1 cellular context compared by ENCODE assay signal in genomic region chr21:43938751-43939442, GRCh38.
TF ChIP-seq lines count a peak whose summit lies in the region.

No MANE protein-coding gene starts in this region.

TF ChIP-seq in K562, 482 proteins besides CTCF, POLR2A, EP300 and RAD21 (continued from another document and continues in another):
- TF ChIP-seq TFAP4 (CRISPR knock-in tag; IDR thresholded peaks at IDR 0.05; ENCODE audit: borderline replicate concordance) (peak; percentile 76), TAF7 (tag; IDR thresholded peaks at IDR 0.05) (no peak), CCAR2 (IDR thresholded peaks at IDR 0.05; ENCODE audit: low read depth, low read length) (no peak), ZNF324 (CRISPR knock-in tag; IDR thresholded peaks at IDR 0.05) (0 out of 2 replicates have a peak, but pooled peaks have one; percentile 3), NCOA4 (IDR thresholded peaks at IDR 0.05; ENCODE audit: partially characterized antibody) (no peak), CC2D1A (IDR thresholded peaks at IDR 0.05) (peak; percentile 88), CBX3 (IDR thresholded peaks at IDR 0.05; ENCODE audit: borderline replicate concordance in 1 of 2, low read length in 2 of 2) (peak in 1 of 2 experiments; percentile 54; a peak in 1 of 3 replicates), SIN3A (IDR thresholded peaks at IDR 0.05; ENCODE audit: borderline replicate concordance in 2 of 2, control insufficient read depth in 1 of 2, low read depth in 2 of 2, low read length in 2 of 2) (peak; percentile 26 to 70; a peak in 1 of 4 replicates), LCOR (CRISPR knock-in tag; IDR thresholded peaks at IDR 0.05) (no peak), ZNF668 (CRISPR knock-in tag; IDR thresholded peaks at IDR 0.05) (no peak), ARID2 (IDR thresholded peaks at IDR 0.05) (peak; percentile 68; the same call in 1 of the 2 replicates), RCOR1 (IDR thresholded peaks at IDR 0.05; ENCODE audit: borderline replicate concordance in 1 of 2, low read depth in 2 of 2, low read length in 2 of 2) (peak; percentile 72 to 93; a peak in 3 of 4 replicates), CHCHD3 (CRISPR knock-in tag; IDR thresholded peaks at IDR 0.05) (no peak), ZNF239 (CRISPR knock-in tag; IDR thresholded peaks at IDR 0.05) (no peak), GTF2B (IDR thresholded peaks at IDR 0.05; ENCODE audit: extremely low read depth, insufficient read length) (no peak), ZNF449 (CRISPR knock-in tag; IDR thresholded peaks at IDR 0.05) (no peak), NBN (IDR thresholded peaks at IDR 0.05; ENCODE audit: low read depth) (peak; percentile 38; the same call in 1 of the 2 replicates), SMARCE1 (IDR thresholded peaks at IDR 0.05) (peak; percentile 18; the same call in 1 of the 2 replicates), HMGN3 (IDR thresholded peaks at IDR 0.05; ENCODE audit: borderline replicate concordance, extremely low read depth, insufficient read length, low read depth, low read length) (no peak), KLF10 (CRISPR knock-in tag; IDR thresholded peaks at IDR 0.05) (no peak), LARP7 (IDR thresholded peaks at IDR 0.05) (no peak), ATF4 (CRISPR knock-in tag; IDR thresholded peaks at IDR 0.05) (no peak; the same call in none of the 2 replicates), TOE1 (IDR thresholded peaks at IDR 0.05; ENCODE audit: borderline replicate concordance) (peak; percentile 86), TOE1 (CRISPR knock-in tag; IDR thresholded peaks at IDR 0.05; ENCODE audit: borderline replicate concordance, low read depth) (0 out of 2 replicates have a peak, but pooled peaks have one; percentile 73), PBX2 (CRISPR knock-in tag; IDR thresholded peaks at IDR 0.05; ENCODE audit: low read depth) (no peak), PBX2 (tag; conservative IDR thresholded peaks at IDR 0.05; ENCODE audit: low read depth) (no peak), NCOA1 (IDR thresholded peaks at IDR 0.05; ENCODE audit: low read depth) (no peak), SAP30 (IDR thresholded peaks at IDR 0.05; ENCODE audit: borderline replicate concordance, insufficient read depth, low read depth, low read length, poor library complexity, severe bottlenecking) (no peak), TRIM28 (IDR thresholded peaks at IDR 0.05) (peak; percentile 12; the same call in 1 of the 2 replicates), MEF2A (IDR thresholded peaks at IDR 0.05; ENCODE audit: control insufficient read depth, low read depth, low read length) (no peak)
- TF ChIP-seq, protein P1, sequence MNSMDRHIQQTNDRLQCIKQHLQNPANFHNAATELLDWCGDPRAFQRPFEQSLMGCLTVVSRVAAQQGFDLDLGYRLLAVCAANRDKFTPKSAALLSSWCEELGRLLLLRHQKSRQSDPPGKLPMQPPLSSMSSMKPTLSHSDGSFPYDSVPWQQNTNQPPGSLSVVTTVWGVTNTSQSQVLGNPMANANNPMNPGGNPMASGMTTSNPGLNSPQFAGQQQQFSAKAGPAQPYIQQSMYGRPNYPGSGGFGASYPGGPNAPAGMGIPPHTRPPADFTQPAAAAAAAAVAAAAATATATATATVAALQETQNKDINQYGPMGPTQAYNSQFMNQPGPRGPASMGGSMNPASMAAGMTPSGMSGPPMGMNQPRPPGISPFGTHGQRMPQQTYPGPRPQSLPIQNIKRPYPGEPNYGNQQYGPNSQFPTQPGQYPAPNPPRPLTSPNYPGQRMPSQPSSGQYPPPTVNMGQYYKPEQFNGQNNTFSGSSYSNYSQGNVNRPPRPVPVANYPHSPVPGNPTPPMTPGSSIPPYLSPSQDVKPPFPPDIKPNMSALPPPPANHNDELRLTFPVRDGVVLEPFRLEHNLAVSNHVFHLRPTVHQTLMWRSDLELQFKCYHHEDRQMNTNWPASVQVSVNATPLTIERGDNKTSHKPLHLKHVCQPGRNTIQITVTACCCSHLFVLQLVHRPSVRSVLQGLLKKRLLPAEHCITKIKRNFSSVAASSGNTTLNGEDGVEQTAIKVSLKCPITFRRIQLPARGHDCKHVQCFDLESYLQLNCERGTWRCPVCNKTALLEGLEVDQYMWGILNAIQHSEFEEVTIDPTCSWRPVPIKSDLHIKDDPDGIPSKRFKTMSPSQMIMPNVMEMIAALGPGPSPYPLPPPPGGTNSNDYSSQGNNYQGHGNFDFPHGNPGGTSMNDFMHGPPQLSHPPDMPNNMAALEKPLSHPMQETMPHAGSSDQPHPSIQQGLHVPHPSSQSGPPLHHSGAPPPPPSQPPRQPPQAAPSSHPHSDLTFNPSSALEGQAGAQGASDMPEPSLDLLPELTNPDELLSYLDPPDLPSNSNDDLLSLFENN (IDR thresholded peaks at IDR 0.05; ENCODE audit: low read depth in 2 of 2, low read length in 2 of 2): peak in 1 of 2 experiments; percentile 46; a peak in 1 of 4 replicates
- TF ChIP-seq, protein P2, sequence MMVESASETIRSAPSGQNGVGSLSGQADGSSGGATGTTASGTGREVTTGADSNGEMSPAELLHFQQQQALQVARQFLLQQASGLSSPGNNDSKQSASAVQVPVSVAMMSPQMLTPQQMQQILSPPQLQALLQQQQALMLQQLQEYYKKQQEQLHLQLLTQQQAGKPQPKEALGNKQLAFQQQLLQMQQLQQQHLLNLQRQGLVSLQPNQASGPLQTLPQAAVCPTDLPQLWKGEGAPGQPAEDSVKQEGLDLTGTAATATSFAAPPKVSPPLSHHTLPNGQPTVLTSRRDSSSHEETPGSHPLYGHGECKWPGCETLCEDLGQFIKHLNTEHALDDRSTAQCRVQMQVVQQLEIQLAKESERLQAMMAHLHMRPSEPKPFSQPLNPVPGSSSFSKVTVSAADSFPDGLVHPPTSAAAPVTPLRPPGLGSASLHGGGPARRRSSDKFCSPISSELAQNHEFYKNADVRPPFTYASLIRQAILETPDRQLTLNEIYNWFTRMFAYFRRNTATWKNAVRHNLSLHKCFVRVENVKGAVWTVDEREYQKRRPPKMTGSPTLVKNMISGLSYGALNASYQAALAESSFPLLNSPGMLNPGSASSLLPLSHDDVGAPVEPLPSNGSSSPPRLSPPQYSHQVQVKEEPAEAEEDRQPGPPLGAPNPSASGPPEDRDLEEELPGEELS (CRISPR knock-in tag; IDR thresholded peaks at IDR 0.05; ENCODE audit: borderline replicate concordance): peak; percentile 67; the same call in 1 of the 2 replicates
- TF ChIP-seq, protein P3, sequence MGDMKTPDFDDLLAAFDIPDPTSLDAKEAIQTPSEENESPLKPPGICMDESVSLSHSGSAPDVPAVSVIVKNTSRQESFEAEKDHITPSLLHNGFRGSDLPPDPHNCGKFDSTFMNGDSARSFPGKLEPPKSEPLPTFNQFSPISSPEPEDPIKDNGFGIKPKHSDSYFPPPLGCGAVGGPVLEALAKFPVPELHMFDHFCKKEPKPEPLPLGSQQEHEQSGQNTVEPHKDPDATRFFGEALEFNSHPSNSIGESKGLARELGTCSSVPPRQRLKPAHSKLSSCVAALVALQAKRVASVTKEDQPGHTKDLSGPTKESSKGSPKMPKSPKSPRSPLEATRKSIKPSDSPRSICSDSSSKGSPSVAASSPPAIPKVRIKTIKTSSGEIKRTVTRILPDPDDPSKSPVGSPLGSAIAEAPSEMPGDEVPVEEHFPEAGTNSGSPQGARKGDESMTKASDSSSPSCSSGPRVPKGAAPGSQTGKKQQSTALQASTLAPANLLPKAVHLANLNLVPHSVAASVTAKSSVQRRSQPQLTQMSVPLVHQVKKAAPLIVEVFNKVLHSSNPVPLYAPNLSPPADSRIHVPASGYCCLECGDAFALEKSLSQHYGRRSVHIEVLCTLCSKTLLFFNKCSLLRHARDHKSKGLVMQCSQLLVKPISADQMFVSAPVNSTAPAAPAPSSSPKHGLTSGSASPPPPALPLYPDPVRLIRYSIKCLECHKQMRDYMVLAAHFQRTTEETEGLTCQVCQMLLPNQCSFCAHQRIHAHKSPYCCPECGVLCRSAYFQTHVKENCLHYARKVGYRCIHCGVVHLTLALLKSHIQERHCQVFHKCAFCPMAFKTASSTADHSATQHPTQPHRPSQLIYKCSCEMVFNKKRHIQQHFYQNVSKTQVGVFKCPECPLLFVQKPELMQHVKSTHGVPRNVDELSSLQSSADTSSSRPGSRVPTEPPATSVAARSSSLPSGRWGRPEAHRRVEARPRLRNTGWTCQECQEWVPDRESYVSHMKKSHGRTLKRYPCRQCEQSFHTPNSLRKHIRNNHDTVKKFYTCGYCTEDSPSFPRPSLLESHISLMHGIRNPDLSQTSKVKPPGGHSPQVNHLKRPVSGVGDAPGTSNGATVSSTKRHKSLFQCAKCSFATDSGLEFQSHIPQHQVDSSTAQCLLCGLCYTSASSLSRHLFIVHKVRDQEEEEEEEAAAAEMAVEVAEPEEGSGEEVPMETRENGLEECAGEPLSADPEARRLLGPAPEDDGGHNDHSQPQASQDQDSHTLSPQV (IDR thresholded peaks at IDR 0.05): peak; percentile 96
- TF ChIP-seq, protein P4, sequence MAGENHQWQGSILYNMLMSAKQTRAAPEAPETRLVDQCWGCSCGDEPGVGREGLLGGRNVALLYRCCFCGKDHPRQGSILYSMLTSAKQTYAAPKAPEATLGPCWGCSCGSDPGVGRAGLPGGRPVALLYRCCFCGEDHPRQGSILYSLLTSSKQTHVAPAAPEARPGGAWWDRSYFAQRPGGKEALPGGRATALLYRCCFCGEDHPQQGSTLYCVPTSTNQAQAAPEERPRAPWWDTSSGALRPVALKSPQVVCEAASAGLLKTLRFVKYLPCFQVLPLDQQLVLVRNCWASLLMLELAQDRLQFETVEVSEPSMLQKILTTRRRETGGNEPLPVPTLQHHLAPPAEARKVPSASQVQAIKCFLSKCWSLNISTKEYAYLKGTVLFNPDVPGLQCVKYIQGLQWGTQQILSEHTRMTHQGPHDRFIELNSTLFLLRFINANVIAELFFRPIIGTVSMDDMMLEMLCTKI (IDR thresholded peaks at IDR 0.05; ENCODE audit: partially characterized antibody): no peak
- TF ChIP-seq, protein P5, sequence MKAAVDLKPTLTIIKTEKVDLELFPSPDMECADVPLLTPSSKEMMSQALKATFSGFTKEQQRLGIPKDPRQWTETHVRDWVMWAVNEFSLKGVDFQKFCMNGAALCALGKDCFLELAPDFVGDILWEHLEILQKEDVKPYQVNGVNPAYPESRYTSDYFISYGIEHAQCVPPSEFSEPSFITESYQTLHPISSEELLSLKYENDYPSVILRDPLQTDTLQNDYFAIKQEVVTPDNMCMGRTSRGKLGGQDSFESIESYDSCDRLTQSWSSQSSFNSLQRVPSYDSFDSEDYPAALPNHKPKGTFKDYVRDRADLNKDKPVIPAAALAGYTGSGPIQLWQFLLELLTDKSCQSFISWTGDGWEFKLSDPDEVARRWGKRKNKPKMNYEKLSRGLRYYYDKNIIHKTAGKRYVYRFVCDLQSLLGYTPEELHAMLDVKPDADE (conservative IDR thresholded peaks at IDR 0.05; ENCODE audit: control insufficient read depth, low read depth, low read length): peak; percentile 71; the same call in 1 of the 2 replicates
- TF ChIP-seq, protein P6, sequence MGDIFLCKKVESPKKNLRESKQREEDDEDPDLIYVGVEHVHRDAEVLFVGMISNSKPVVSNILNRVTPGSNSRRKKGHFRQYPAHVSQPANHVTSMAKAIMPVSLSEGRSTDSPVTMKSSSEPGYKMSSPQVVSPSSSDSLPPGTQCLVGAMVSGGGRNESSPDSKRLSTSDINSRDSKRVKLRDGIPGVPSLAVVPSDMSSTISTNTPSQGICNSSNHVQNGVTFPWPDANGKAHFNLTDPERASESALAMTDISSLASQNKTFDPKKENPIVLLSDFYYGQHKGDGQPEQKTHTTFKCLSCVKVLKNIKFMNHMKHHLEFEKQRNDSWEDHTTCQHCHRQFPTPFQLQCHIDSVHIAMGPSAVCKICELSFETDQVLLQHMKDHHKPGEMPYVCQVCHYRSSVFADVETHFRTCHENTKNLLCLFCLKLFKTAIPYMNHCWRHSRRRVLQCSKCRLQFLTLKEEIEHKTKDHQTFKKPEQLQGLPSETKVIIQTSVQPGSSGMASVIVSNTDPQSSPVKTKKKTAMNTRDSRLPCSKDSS (IDR thresholded peaks at IDR 0.05; ENCODE audit: low read depth, partially characterized antibody): no peak
